In genomic region chr14:52837451-52837850, GRCh38 we compare ENCODE assay signal across 17 cellular contexts. TPM values are rescaled to one million over a fixed set of nuclear protein-coding genes. Genes with fewer than 3 reads are reported as not detected.
DNase-seq lines count a peak whose midpoint lies in the region; ATAC-seq, FAIRE-seq and TF ChIP-seq lines count a peak whose summit lies in the region.
"Had no signal": no experiment of that assay in that cellular context is flagged by ENCODE, and none has a peak within 500 bp of the region (broad histone marks: within the 10 kb centered on the region; RNA-seq: fewer than 3 reads in every experiment).

No MANE protein-coding gene starts in this region.

- H3K36me3 Mint-ChIP-seq in GM23338 (ENCODE audit: low read depth) (no peaks in the 10 kb centered on the region), endodermal cell (ENCODE audit: low read depth) (no peaks in the 10 kb centered on the region)
- H3K36me3 Mint-ChIP-seq: CD4-positive, CD25-positive, alpha-beta regulatory T cell had no signal

- POLR2A ChIA-PET in RWPE1 (lab: Yijun Ruan, JAX; ENCODE audit: low non-redundant PET) = no interaction called here

- H3K4me1 ChIP-seq in GM23338 (ENCODE audit: insufficient read depth) = peaks cover 34% of the 10 kb centered on the region
- H3K4me1 ChIP-seq in endodermal cell (ENCODE audit: control insufficient read depth, insufficient read depth, low read length) = peaks cover 19% of the 10 kb centered on the region
- H3K4me1 ChIP-seq in pancreas = no peaks in the 10 kb centered on the region

- H3K27me3 Mint-ChIP-seq in GM23338 (ENCODE audit: insufficient read depth, low read depth, poor library complexity) = peaks cover 4% of the 10 kb centered on the region
- H3K27me3 Mint-ChIP-seq in endodermal cell (ENCODE audit: insufficient read depth) = no peaks in the 10 kb centered on the region

- no peaks in the 10 kb centered on the region for H4K20me1 ChIP-seq in GM23338 (replicated peaks; ENCODE audit: insufficient read depth)
- H4K20me1 ChIP-seq: BLaER1 treated with 17β-estradiol and CSF1 and Interleukin-3, amounts not matched to agents 10 nM and 100 nM had no signal

- 0 out of 2 replicates have a peak, but pooled peaks cover 2% of the 10 kb centered on the region for H3F3A ChIP-seq in GM23338 (replicated peaks; ENCODE audit: low read depth)

- H3K4me3 ChIP-seq in GM23338 (no peak overlapping the region), endodermal cell (ENCODE audit: low read length) (no peak overlapping the region), pancreas (no peak overlapping the region)
- H3K4me3 ChIP-seq: BLaER1 treated with 17β-estradiol and CSF1 and Interleukin-3, amounts not matched to agents 10 nM and 100 nM; GM12878; GM23248; HAP-1 had no signal

- TF ChIP-seq CTCF in GM23338 (conservative IDR thresholded peaks at IDR 0.05; ENCODE audit: low read depth in 2 of 2) (no peak), RWPE1 (conservative IDR thresholded peaks at IDR 0.05; ENCODE audit: low read depth) (no peak), endodermal cell (conservative IDR thresholded peaks at IDR 0.05) (no peak), pancreas (IDR thresholded peaks at IDR 0.05) (no peak)

- H3K79me2 ChIP-seq in GM23338 (replicated peaks; ENCODE audit: insufficient read depth) = no peaks in the 10 kb centered on the region

- peaks cover 23% of the 10 kb centered on the region for H3K4me1 Mint-ChIP-seq in GM23338
- H3K4me1 Mint-ChIP-seq in endodermal cell = peaks cover 39% of the 10 kb centered on the region
- H3K4me1 Mint-ChIP-seq: CD4-positive, CD25-positive, alpha-beta regulatory T cell had no signal

- intact Hi-C loops in pancreas (cut with DNase I) = no loop called here

- H3K9me3 Mint-ChIP-seq in GM23338 = no peaks in the 10 kb centered on the region
- H3K9me3 Mint-ChIP-seq in endodermal cell = peaks cover 3% of the 10 kb centered on the region
- H3K9me3 Mint-ChIP-seq: CD4-positive, CD25-positive, alpha-beta regulatory T cell had no signal

- CTCF ChIA-PET in RWPE1 (lab: Yijun Ruan, JAX) = no interaction called here

- H3K4me3 Mint-ChIP-seq in GM23338 (no peak overlapping the region), endodermal cell (no peak overlapping the region)
- H3K4me3 Mint-ChIP-seq: CD4-positive, CD25-positive, alpha-beta regulatory T cell had no signal

- no peak for DNase-seq in GM23338 (ENCODE audit: low spot score)
- DNase-seq in RWPE1 (ENCODE audit: low spot score) = no peak
- no peak for DNase-seq in endodermal cell
- DNase-seq in urothelium cell line (ENCODE audit: low spot score) = no peak
- no peak for DNase-seq in NCI-H2081 (lab: John Stamatoyannopoulos, UW)
- DNase-seq in pancreas = no peak
- DNase-seq: ACHN; Calu3; CD4-positive, CD25-positive, alpha-beta regulatory T cell; DMS 273 treated with DMSO at 0.1 percent for 48 hours; GM23248; KBM-7 had no signal

- H3K9me2 ChIP-seq in GM23338 (ENCODE audit: insufficient read depth) = peaks cover 6% of the 10 kb centered on the region; the same call in 1 of the 2 replicates

- H3K9ac ChIP-seq in endodermal cell (ENCODE audit: extremely low read depth, low read length, poor library complexity, severe bottlenecking) = no peak overlapping the region
- H3K9ac ChIP-seq: BLaER1 treated with 17β-estradiol and CSF1 and Interleukin-3, amounts not matched to agents 10 nM and 100 nM; GM23248 had no signal

- no peaks in the 10 kb centered on the region for H3K9me3 ChIP-seq in endodermal cell (ENCODE audit: control insufficient read depth, low read length)
- H3K9me3 ChIP-seq in pancreas = no peaks in the 10 kb centered on the region
- H3K9me3 ChIP-seq: HAP-1 had no signal

- 97% methylated on average over 6 to 7 of the region's 7 CpGs for WGBS in endodermal cell (ENCODE audit: insufficient coverage in 1 of 2, insufficient read length in 1 of 2), 2 experiments
- WGBS in pancreas, 2 donors = 88 to 95% methylated on average over 7 of the region's 7 CpGs

- H2AFZ ChIP-seq in GM23338 = peak overlapping the region; percentile 88
- H2AFZ ChIP-seq: GM23248 had no signal

- ATAC-seq in GM23338 (no peak), pancreas (no peak), GM21825 (IDR thresholded peaks at IDR 0.05; ENCODE audit: unreplicated experiment) (no peak)
- ATAC-seq: GM12878 had no signal

- no peaks in the 10 kb centered on the region for H3K27me3 ChIP-seq in GM23338 (ENCODE audit: insufficient read depth)
- H3K27me3 ChIP-seq in endodermal cell (ENCODE audit: control insufficient read depth, insufficient read depth, low read length, poor library complexity, severe bottlenecking) = no peaks in the 10 kb centered on the region
- no peaks in the 10 kb centered on the region for H3K27me3 ChIP-seq in pancreas
- H3K27me3 ChIP-seq: BLaER1 treated with 17β-estradiol and CSF1 and Interleukin-3, amounts not matched to agents 10 nM and 100 nM had no signal

- 0 out of 2 replicates have a peak overlapping the region, but pooled peaks have one; percentile 29 for H3K27ac ChIP-seq in GM23338 (ENCODE audit: low read depth)
- H3K27ac ChIP-seq in RWPE1 = peak overlapping the region; percentile 27; the same call in 1 of the 2 replicates
- no peak overlapping the region for H3K27ac ChIP-seq in endodermal cell (ENCODE audit: low read depth, low read length)
- H3K27ac ChIP-seq in pancreas = no peak overlapping the region
- H3K27ac ChIP-seq: BLaER1 treated with 17β-estradiol and CSF1 and Interleukin-3, amounts not matched to agents 10 nM and 100 nM; GM23248 had no signal

- no peak overlapping the region for H3K4me2 ChIP-seq in GM23338
- H3K4me2 ChIP-seq: BLaER1 treated with 17β-estradiol and CSF1 and Interleukin-3, amounts not matched to agents 10 nM and 100 nM had no signal

- H3K27ac Mint-ChIP-seq in GM23338 (no peak overlapping the region; the same call in 1 of the 2 replicates), endodermal cell (peak overlapping the region; percentile 46)

- FAIRE-seq in urothelium cell line (lab: Jason Lieb, UNC) (peak; percentile 9), pancreas (lab: Jason Lieb, UNC) (no peak)
- FAIRE-seq: GM12878, GM18507 had no signal

- no peaks in the 10 kb centered on the region for H3K36me3 ChIP-seq in GM23338 (ENCODE audit: insufficient read depth)
- no peaks in the 10 kb centered on the region for H3K36me3 ChIP-seq in endodermal cell (ENCODE audit: control insufficient read depth, insufficient read depth, low read length)
- no peaks in the 10 kb centered on the region for H3K36me3 ChIP-seq in pancreas
- H3K36me3 ChIP-seq: BLaER1 treated with 17β-estradiol and CSF1 and Interleukin-3, amounts not matched to agents 10 nM and 100 nM; HAP-1 had no signal

TF ChIP-seq in GM23338, 12 proteins besides CTCF, POLR2A, EP300 and RAD21 (continues in another document):
- no peak for TF ChIP-seq NANOG (IDR thresholded peaks at IDR 0.05; ENCODE audit: borderline replicate concordance)
- TF ChIP-seq, protein P1, sequence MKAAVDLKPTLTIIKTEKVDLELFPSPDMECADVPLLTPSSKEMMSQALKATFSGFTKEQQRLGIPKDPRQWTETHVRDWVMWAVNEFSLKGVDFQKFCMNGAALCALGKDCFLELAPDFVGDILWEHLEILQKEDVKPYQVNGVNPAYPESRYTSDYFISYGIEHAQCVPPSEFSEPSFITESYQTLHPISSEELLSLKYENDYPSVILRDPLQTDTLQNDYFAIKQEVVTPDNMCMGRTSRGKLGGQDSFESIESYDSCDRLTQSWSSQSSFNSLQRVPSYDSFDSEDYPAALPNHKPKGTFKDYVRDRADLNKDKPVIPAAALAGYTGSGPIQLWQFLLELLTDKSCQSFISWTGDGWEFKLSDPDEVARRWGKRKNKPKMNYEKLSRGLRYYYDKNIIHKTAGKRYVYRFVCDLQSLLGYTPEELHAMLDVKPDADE (IDR thresholded peaks at IDR 0.05) = no peak

RNA-seq across cellular contexts. Expression of gene GNPNAT1, which starts 46.0 kb away (rescaled TPM):
- total RNA-seq in GM23338 (2014; rRNA removed; shearing (Covaris generic)) = 67.9 and 68.7 TPM in 2 replicates
- polyA plus RNA-seq in GM23338 (2016; fragmentation: Nextera tagmentation; extraction: Ambion mirVana) (42.1 and 44.4 TPM in 2 replicates), pancreas (1 to 10 TPM; 8.1 to 9.5 TPM)
- total RNA-seq in endodermal cell (10 to 100 TPM; 68.4 to 78.2 TPM), pancreas (10 to 100 TPM; 15.8 to 26.9 (median 18.5) TPM)
- polyA plus RNA-seq in endodermal cell (2013, experiment 1 of 2) = 26.7 TPM
- 23.9 TPM for polyA plus RNA-seq in endodermal cell (2013, experiment 2 of 2)

Comparison
In these comparisons a context has a peak if more than half of its experiments do, and no peak if none do; other contexts are left out.
1. H3K27ac ChIP-seq: peak in GM23338 (single experiment) and RWPE1 (single experiment); none in endodermal cell (single experiment) and pancreas (0 of 4).